In the genomic region with DNA sequence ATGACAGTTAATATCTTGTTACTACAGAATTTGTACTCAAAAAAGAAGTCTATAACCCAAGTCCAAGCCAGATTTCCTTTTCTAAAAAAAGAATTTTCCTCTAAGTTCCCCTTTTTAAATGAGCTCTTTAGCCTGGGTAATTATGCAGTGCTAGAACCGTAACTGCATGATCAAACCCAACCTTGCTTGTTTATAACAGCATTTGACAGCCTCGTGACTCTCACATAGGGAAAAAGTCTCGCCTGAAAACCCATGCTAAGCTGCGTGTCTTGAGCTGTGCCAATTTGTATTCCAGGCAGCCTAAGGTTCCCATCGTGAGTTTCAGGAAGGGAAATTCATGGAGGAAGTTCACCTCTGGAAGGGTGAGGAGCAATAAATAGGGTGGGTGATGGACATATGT, we compare ENCODE assay signal across 14 cellular contexts. TPM values are rescaled to one million over a fixed set of nuclear protein-coding genes. Genes with fewer than 3 reads are reported as not detected.
"Had no signal": no experiment of that assay in that cellular context is flagged by ENCODE, and none has a peak within 500 bp of the region (broad histone marks: within the 10 kb centered on the region; RNA-seq: fewer than 3 reads in every experiment).

No MANE protein-coding gene starts in this region.

RNA-seq across cellular contexts. Expression of a gene that starts 44.5 kb away (rescaled TPM):
- total RNA-seq: activated naive CD4-positive, alpha-beta T cell treated with anti-CD3 and anti-CD28 coated beads for 36 hours; activated naive CD4-positive, alpha-beta T cell treated with anti-CD3 and anti-CD28 coated beads, Interleukin-2, amount 50 U/mL, for 72 hours; activated naive CD8-positive, alpha-beta T cell treated with anti-CD3 and anti-CD28 coated beads for 36 hours; activated T-cell treated with anti-CD3 and anti-CD28 coated beads, Interleukin-2, amount 50 U/mL, for 4 hours; activated T-cell treated with anti-CD3 and anti-CD28 coated beads, Interleukin-2, amount 50 U/mL, for 72 hours; activated T-helper 1 cell treated with anti-CD3 and anti-CD28 coated beads, Interleukin-12 subunit alpha, Interleukin-12 subunit beta, Interleukin-2, Interleukin-4 antibody, amounts not matched to agents 30 ng/mL and 10 ng/mL and 1 ng/mL, durations not matched to agents 14 hours and 24 hours and 36 hours; activated T-helper 17 cell treated with anti-CD3 and anti-CD28 coated beads, Interleukin-2, amount 50 U/mL, for 72 hours; activated T-helper 2 cell treated with anti-CD3 and anti-CD28 coated beads, Interferon-gamma antibody, Interleukin-2, Interleukin-4, amounts not matched to agents 10 μg/mL and 5 μg/mL and 100 μg/mL, durations not matched to agents 14 hours and 24 hours and 36 hours; adrenal gland; ascending aorta; astrocyte; body of pancreas; cardiac muscle cell; cardiac septum had no signal
- polyA plus RNA-seq: cardiac muscle cell had no signal
